In the genomic region with DNA sequence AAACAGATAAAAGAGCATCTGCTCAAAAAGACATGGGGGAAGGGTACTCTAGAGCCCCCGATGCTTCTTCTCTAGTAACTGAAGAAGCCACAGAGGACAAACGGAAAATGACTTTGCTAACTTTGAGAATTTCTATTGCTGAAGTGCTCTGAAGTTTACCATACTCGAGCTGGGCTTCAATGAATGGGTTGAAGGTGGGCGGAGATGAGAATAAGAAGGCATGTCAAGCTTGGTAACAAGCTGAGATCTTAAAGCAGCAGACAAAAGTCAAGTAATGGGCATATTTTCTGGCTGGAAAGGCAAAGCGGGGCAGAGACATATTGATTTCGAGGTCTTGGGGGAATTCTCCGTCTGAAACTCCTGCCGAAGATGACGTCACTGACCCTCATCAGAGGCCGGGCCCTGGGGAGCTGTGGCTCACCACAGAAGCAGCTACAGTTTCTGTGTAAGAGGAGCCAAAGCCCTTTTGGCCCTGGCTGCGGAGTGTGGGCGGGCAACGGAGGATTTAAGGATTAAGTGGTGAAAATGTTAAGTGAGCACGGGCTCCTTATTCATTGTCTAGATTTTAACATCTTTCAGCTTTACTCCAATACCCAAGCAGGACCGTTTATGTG, we compare ENCODE assay signal across 8 cellular contexts.
DNase-seq lines count a peak whose midpoint lies in the region; ATAC-seq and TF ChIP-seq lines count a peak whose summit lies in the region.

No MANE protein-coding gene starts in this region.

- H3K4me1 ChIP-seq in left lung: no peaks in the 10 kb centered on the region

- no peaks in the 10 kb centered on the region for H3K36me3 ChIP-seq in left lung

- ATAC-seq in GM18858 (IDR thresholded peaks at IDR 0.05; ENCODE audit: unreplicated experiment): peak; percentile 92
- peak; percentile 97 for ATAC-seq in HG02763 (IDR thresholded peaks at IDR 0.05; ENCODE audit: unreplicated experiment)
- peak; percentile 38 for ATAC-seq in left lung

- intact Hi-C loops in left lung (cut with DNase I): no loop called here

- H3K27ac ChIP-seq in left lung: no peak overlapping the region

- no peak for TF ChIP-seq CTCF in left lung (IDR thresholded peaks at IDR 0.05)

- DNase-seq in SK-N-DZ (ENCODE audit: low spot score) (peak; percentile 23), left lung (peak; percentile 50 to 56), NCI-H526 (lab: John Stamatoyannopoulos, UW) (no peak), LoVo (ENCODE audit: low spot score) (no peak), NCI-H1436 treated with DMSO at 0.1 percent for 48 hours (lab: John Stamatoyannopoulos, UW) (no peak)
- DNase-seq in stimulated activated CD4-positive, alpha-beta T cell treated with anti-CD3 and anti-CD28 coated beads, Interleukin-4, amount 100 ng/mL, for 1 hour: no peak

- no peaks in the 10 kb centered on the region for H3K27me3 ChIP-seq in left lung

- no peak overlapping the region for H3K4me3 ChIP-seq in left lung

- H3K9me3 ChIP-seq in left lung: no peaks in the 10 kb centered on the region

Comparison
In these comparisons a context has a peak if more than half of its experiments do, and no peak if none do; other contexts are left out.
1. ATAC-seq: peak in every context shown above with its lines; median percentile 97 in HG02763; 92 in GM18858; 38 in left lung.
2. DNase-seq: peak in SK-N-DZ (single experiment) and left lung (2 of 2); none in NCI-H526 (0 of 2), LoVo (single experiment), stimulated activated CD4-positive, alpha-beta T cell treated with anti-CD3 and anti-CD28 coated beads, Interleukin-4, amount 100 ng/mL, for 1 hour (single experiment) and NCI-H1436 treated with DMSO at 0.1 percent for 48 hours (single experiment).